Comparison of ENCODE assay signal across 34 cellular contexts in the genomic region with DNA sequence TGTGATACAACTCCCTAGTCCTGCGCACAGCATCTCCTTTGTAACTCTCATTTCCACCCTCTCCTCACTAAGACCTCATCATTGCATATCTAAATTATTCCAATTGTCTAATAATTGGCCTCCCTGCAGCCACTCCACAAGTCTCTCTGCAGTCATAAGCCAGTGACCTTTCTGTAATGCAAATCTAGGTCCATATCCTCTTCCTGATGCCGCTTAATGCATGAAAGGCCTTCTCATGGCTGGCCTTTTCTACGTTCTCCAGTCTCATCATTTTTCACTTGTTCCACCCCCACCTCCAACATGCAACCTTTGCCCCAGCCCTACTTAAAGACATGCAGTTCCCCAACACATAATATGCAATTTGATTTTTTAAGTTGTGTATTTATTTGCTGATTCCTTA.
"Had no signal": no experiment of that assay in that cellular context is flagged by ENCODE, and none has a peak within 500 bp of the region (broad histone marks: within the 10 kb centered on the region; RNA-seq: fewer than 3 reads in every experiment).

No MANE protein-coding gene starts in this region.

- H3K4me3 ChIP-seq: MG63 had no signal

- H3K9ac ChIP-seq: KMS-11 had no signal

- H3K27ac ChIP-seq: KMS-11 had no signal

- DNase-seq: Karpas-422, Kasumi-1, KG1, MG63, MM.1S, MV-4-11, NCI-H1048, NCI-H1092, NCI-H1092 treated with DMSO at 0.1 percent for 48 hours, NCI-H1105, NCI-H1105 treated with DMSO at 0.1 percent for 48 hours, NCI-H1417, NCI-H1417 treated with DMSO at 0.1 percent for 48 hours, NCI-H1436, NCI-H1436 treated with DMSO at 0.1 percent for 48 hours, NCI-H146, NCI-H1694, NCI-H1694 treated with DMSO at 0.1 percent for 48 hours, NCI-H187, NCI-H187 treated with DMSO at 0.1 percent for 48 hours, NCI-H1930, NCI-H2029, NCI-H2029 treated with DMSO at 0.1 percent for 48 hours, NCI-H2081, NCI-H2081 treated with DMSO at 0.1 percent for 48 hours, NCI-H2107, NCI-H2171, NCI-H2171 treated with DMSO at 0.1 percent for 48 hours, NCI-H2227 treated with DMSO at 0.1 percent for 48 hours, NCI-H226, NCI-H345, NCI-H446, NCI-H446 treated with DMSO at 0.1 percent for 48 hours had no signal

- H3K27me3 ChIP-seq: MG63 had no signal

- H3K4me2 ChIP-seq: KMS-11 had no signal
